Comparison of ENCODE assay signal across 27 cellular contexts in genomic region chr2:128170776-128171175, GRCh38.
"Had no signal": no experiment of that assay in that cellular context is flagged by ENCODE, and none has a peak within 500 bp of the region (broad histone marks: within the 10 kb centered on the region; RNA-seq: fewer than 3 reads in every experiment).

No MANE protein-coding gene starts in this region.

- H3K9me3 ChIP-seq: mucosa of descending colon, prostate gland, right atrium auricular region, sigmoid colon, spleen, thoracic aorta, tibial nerve, upper lobe of left lung had no signal

- ATAC-seq: effector memory CD8-positive, alpha-beta T cell; left lobe of liver; natural killer cell treated with Interleukin-12 subunit alpha and Interleukin-12 subunit beta and Interleukin-15 and Interleukin-18, amount 100 ng/mL, for 72 hours; stimulated activated naive B cell treated with anti-CD40 and anti-IgM and Interleukin-4, amounts not matched to agents 10 μg/mL and 1 μg/mL and 100 μg/mL, for 72 hours had no signal

- H3K4me1 ChIP-seq: parathyroid adenoma, prostate gland, right atrium auricular region, sigmoid colon, tibial nerve, upper lobe of left lung had no signal

- H3K27me3 ChIP-seq: right atrium auricular region, sigmoid colon, spleen, tibial nerve, upper lobe of left lung had no signal

- H2AFZ ChIP-seq: parathyroid adenoma had no signal

- H3K27ac ChIP-seq: parathyroid adenoma, prostate gland, right atrium auricular region, sigmoid colon, thoracic aorta, tibial nerve had no signal

- H3K27ac Mint-ChIP-seq: dendritic cell treated with granulocyte-macrophage colony-stimulating factor and Interleukin-4, amounts not matched to agents 40 ng/mL and 50 ng/mL, for 4 days; mesothelial cell of epicardium; naive B cell; natural killer cell treated with Interleukin-12 subunit alpha and Interleukin-12 subunit beta and Interleukin-15 and Interleukin-18, amount 100 ng/mL, for 72 hours; stimulated activated naive B cell treated with anti-CD40 and anti-IgM and Interleukin-4, amounts not matched to agents 10 μg/mL and 1 μg/mL and 100 μg/mL, for 72 hours; stimulated activated naive CD8-positive, alpha-beta T cell treated with anti-CD3 and anti-CD28 coated beads, Interleukin-15, Interleukin-2, amounts not matched to agents 100 ng/mL and 50 ng/mL, for 24 hours had no signal

- H3K79me2 ChIP-seq: parathyroid adenoma had no signal

- H3K4me3 ChIP-seq: lung, mucosa of descending colon, prostate gland, right atrium auricular region, sigmoid colon, thoracic aorta, tibial nerve, upper lobe of left lung had no signal

- H3K4me3 Mint-ChIP-seq: dendritic cell treated with granulocyte-macrophage colony-stimulating factor and Interleukin-4, amounts not matched to agents 40 ng/mL and 50 ng/mL, for 4 days; effector memory CD8-positive, alpha-beta T cell; mesothelial cell of epicardium; naive B cell; natural killer cell treated with Interleukin-12 subunit alpha and Interleukin-12 subunit beta and Interleukin-15 and Interleukin-18, amount 100 ng/mL, for 72 hours; neural crest cell; stimulated activated naive B cell treated with anti-CD40 and anti-IgM and Interleukin-4, amounts not matched to agents 10 μg/mL and 1 μg/mL and 100 μg/mL, for 72 hours; stimulated activated naive CD8-positive, alpha-beta T cell treated with anti-CD3 and anti-CD28 coated beads, Interleukin-15, Interleukin-2, amounts not matched to agents 100 ng/mL and 50 ng/mL, for 24 hours had no signal

- FAIRE-seq: colon, endometrium, frontal cortex, kidney, urothelium cell line had no signal

- H3K4me1 Mint-ChIP-seq: mesothelial cell of epicardium had no signal

- H3K9ac ChIP-seq: parathyroid adenoma had no signal

- H3K9me3 Mint-ChIP-seq: dendritic cell treated with granulocyte-macrophage colony-stimulating factor and Interleukin-4, amounts not matched to agents 40 ng/mL and 50 ng/mL, for 4 days; effector memory CD8-positive, alpha-beta T cell; mesothelial cell of epicardium; naive B cell; natural killer cell treated with Interleukin-12 subunit alpha and Interleukin-12 subunit beta and Interleukin-15 and Interleukin-18, amount 100 ng/mL, for 72 hours; neural crest cell; stimulated activated naive B cell treated with anti-CD40 and anti-IgM and Interleukin-4, amounts not matched to agents 10 μg/mL and 1 μg/mL and 100 μg/mL, for 72 hours; stimulated activated naive CD8-positive, alpha-beta T cell treated with anti-CD3 and anti-CD28 coated beads, Interleukin-15, Interleukin-2, amounts not matched to agents 100 ng/mL and 50 ng/mL, for 24 hours had no signal

- DNase-seq: effector memory CD8-positive, alpha-beta T cell; head of caudate nucleus; kidney; mesenchymal stem cell; mucosa of descending colon; naive B cell; sigmoid colon; spleen; stimulated activated CD4-positive, alpha-beta T cell treated with anti-CD3 and anti-CD28 coated beads, Interleukin-4, amount 100 ng/mL, for 4 hours; stimulated activated naive B cell treated with anti-CD40 and anti-IgM and Interleukin-4, amounts not matched to agents 10 μg/mL and 1 μg/mL and 100 μg/mL, for 72 hours; upper lobe of left lung had no signal

- H3K27me3 Mint-ChIP-seq: dendritic cell treated with granulocyte-macrophage colony-stimulating factor and Interleukin-4, amounts not matched to agents 40 ng/mL and 50 ng/mL, for 4 days; effector memory CD8-positive, alpha-beta T cell; naive B cell; natural killer cell treated with Interleukin-12 subunit alpha and Interleukin-12 subunit beta and Interleukin-15 and Interleukin-18, amount 100 ng/mL, for 72 hours; stimulated activated naive B cell treated with anti-CD40 and anti-IgM and Interleukin-4, amounts not matched to agents 10 μg/mL and 1 μg/mL and 100 μg/mL, for 72 hours; stimulated activated naive CD8-positive, alpha-beta T cell treated with anti-CD3 and anti-CD28 coated beads, Interleukin-15, Interleukin-2, amounts not matched to agents 100 ng/mL and 50 ng/mL, for 24 hours had no signal
